Comparison of ENCODE assay signal across 1 cellular context in the genomic region with DNA sequence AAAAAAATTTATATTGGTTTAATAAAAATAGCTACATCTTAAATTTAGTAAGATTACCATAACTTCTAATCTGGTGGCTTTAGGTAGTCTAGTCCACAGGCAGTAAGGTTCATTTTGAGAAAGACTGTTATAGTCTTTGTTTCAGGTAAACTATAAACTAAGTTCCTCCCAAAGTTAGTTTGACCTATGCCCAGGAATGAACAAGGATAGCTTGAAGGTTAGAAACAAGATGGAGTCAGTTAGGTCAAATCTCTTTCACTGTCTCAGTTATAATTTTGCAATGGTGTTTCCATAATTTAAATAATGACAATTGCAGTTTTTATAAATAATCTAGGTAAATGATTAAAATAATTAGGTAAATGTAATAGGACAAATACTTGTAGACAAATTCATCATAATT.
A peak's percentile ranks its signal among the peaks of the same experiment; 100 is the strongest.
TF ChIP-seq lines count a peak whose summit lies in the region.
"Not testable (repeated sequence)": the region's sequence is repeated elsewhere in the genome, so short reads cannot be mapped to it uniquely, and the experiment has no call there.

No MANE protein-coding gene starts in this region.

TF ChIP-seq in K562, 482 proteins besides CTCF, POLR2A, EP300 and RAD21:
- peak; percentile 56; the same call in 1 of the 2 replicates for TF ChIP-seq PTTG1 (tag; IDR thresholded peaks at IDR 0.05; ENCODE audit: low read depth)
- 0 out of 2 replicates have a peak, but pooled peaks have one; percentile 26 for TF ChIP-seq CXXC5 (CRISPR knock-in tag; IDR thresholded peaks at IDR 0.05)
- TF ChIP-seq ZNF41 (CRISPR knock-in tag; conservative IDR thresholded peaks at IDR 0.05), result 0 out of 2 replicates have a peak, but pooled peaks have one; percentile 15
- 0 out of 2 replicates have a peak, but pooled peaks have one; percentile 52 for TF ChIP-seq STAT5B (CRISPR knock-in tag; IDR thresholded peaks at IDR 0.05)
- TF ChIP-seq, protein P1, sequence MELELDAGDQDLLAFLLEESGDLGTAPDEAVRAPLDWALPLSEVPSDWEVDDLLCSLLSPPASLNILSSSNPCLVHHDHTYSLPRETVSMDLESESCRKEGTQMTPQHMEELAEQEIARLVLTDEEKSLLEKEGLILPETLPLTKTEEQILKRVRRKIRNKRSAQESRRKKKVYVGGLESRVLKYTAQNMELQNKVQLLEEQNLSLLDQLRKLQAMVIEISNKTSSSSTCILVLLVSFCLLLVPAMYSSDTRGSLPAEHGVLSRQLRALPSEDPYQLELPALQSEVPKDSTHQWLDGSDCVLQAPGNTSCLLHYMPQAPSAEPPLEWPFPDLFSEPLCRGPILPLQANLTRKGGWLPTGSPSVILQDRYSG (tag; conservative IDR thresholded peaks at IDR 0.05; ENCODE audit: low read depth), result 0 out of 2 replicates have a peak, but pooled peaks have one; percentile 40
- peak; percentile 82; the same call in 1 of the 2 replicates for TF ChIP-seq ZNF668 (CRISPR knock-in tag; IDR thresholded peaks at IDR 0.05)
- TF ChIP-seq, protein P2, sequence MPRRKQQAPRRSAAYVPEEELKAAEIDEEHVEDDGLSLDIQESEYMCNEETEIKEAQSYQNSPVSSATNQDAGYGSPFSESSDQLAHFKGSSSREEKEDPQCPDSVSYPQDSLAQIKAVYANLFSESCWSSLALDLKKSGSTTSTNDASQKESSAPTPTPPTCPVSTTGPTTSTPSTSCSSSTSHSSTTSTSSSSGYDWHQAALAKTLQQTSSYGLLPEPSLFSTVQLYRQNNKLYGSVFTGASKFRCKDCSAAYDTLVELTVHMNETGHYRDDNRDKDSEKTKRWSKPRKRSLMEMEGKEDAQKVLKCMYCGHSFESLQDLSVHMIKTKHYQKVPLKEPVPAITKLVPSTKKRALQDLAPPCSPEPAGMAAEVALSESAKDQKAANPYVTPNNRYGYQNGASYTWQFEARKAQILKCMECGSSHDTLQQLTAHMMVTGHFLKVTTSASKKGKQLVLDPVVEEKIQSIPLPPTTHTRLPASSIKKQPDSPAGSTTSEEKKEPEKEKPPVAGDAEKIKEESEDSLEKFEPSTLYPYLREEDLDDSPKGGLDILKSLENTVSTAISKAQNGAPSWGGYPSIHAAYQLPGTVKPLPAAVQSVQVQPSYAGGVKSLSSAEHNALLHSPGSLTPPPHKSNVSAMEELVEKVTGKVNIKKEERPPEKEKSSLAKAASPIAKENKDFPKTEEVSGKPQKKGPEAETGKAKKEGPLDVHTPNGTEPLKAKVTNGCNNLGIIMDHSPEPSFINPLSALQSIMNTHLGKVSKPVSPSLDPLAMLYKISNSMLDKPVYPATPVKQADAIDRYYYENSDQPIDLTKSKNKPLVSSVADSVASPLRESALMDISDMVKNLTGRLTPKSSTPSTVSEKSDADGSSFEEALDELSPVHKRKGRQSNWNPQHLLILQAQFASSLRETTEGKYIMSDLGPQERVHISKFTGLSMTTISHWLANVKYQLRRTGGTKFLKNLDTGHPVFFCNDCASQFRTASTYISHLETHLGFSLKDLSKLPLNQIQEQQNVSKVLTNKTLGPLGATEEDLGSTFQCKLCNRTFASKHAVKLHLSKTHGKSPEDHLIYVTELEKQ (CRISPR knock-in tag; IDR thresholded peaks at IDR 0.05), result peak; percentile 73; the same call in 1 of the 2 replicates
- 0 out of 2 replicates have a peak, but pooled peaks have one; percentile 20 for TF ChIP-seq SMAD3 (CRISPR knock-in tag; conservative IDR thresholded peaks at IDR 0.05)
- TF ChIP-seq PTRF (tag; IDR thresholded peaks at IDR 0.05), result peak; percentile 60; the same call in 1 of the 2 replicates
- TF ChIP-seq, protein P3, sequence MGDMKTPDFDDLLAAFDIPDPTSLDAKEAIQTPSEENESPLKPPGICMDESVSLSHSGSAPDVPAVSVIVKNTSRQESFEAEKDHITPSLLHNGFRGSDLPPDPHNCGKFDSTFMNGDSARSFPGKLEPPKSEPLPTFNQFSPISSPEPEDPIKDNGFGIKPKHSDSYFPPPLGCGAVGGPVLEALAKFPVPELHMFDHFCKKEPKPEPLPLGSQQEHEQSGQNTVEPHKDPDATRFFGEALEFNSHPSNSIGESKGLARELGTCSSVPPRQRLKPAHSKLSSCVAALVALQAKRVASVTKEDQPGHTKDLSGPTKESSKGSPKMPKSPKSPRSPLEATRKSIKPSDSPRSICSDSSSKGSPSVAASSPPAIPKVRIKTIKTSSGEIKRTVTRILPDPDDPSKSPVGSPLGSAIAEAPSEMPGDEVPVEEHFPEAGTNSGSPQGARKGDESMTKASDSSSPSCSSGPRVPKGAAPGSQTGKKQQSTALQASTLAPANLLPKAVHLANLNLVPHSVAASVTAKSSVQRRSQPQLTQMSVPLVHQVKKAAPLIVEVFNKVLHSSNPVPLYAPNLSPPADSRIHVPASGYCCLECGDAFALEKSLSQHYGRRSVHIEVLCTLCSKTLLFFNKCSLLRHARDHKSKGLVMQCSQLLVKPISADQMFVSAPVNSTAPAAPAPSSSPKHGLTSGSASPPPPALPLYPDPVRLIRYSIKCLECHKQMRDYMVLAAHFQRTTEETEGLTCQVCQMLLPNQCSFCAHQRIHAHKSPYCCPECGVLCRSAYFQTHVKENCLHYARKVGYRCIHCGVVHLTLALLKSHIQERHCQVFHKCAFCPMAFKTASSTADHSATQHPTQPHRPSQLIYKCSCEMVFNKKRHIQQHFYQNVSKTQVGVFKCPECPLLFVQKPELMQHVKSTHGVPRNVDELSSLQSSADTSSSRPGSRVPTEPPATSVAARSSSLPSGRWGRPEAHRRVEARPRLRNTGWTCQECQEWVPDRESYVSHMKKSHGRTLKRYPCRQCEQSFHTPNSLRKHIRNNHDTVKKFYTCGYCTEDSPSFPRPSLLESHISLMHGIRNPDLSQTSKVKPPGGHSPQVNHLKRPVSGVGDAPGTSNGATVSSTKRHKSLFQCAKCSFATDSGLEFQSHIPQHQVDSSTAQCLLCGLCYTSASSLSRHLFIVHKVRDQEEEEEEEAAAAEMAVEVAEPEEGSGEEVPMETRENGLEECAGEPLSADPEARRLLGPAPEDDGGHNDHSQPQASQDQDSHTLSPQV (IDR thresholded peaks at IDR 0.05), result peak; percentile 82
- TF ChIP-seq DDX20 (tag; IDR thresholded peaks at IDR 0.05; ENCODE audit: low read depth), result peak; percentile 73; the same call in 1 of the 2 replicates
- 0 out of 2 replicates have a peak, but pooled peaks have one; percentile 28 for TF ChIP-seq ZNF589 (CRISPR knock-in tag; IDR thresholded peaks at IDR 0.05; ENCODE audit: low read depth)
- 0 out of 2 replicates have a peak, but pooled peaks have one; percentile 31 for TF ChIP-seq ZNF239 (CRISPR knock-in tag; IDR thresholded peaks at IDR 0.05)
- not testable (repeated sequence) for TF ChIP-seq NR2C1 (IDR thresholded peaks at IDR 0.05)
- peak; percentile 44; the same call in 1 of the 2 replicates for TF ChIP-seq NR2C1 (tag; IDR thresholded peaks at IDR 0.05)
- TF ChIP-seq MECOM (CRISPR knock-in tag; IDR thresholded peaks at IDR 0.05), result 0 out of 2 replicates have a peak, but pooled peaks have one; percentile 25
TF ChIP-seq in K562: peak in this region for 15; not testable (repeated sequence) for 467.
